1 cellular context compared by ENCODE assay signal in the genomic region with DNA sequence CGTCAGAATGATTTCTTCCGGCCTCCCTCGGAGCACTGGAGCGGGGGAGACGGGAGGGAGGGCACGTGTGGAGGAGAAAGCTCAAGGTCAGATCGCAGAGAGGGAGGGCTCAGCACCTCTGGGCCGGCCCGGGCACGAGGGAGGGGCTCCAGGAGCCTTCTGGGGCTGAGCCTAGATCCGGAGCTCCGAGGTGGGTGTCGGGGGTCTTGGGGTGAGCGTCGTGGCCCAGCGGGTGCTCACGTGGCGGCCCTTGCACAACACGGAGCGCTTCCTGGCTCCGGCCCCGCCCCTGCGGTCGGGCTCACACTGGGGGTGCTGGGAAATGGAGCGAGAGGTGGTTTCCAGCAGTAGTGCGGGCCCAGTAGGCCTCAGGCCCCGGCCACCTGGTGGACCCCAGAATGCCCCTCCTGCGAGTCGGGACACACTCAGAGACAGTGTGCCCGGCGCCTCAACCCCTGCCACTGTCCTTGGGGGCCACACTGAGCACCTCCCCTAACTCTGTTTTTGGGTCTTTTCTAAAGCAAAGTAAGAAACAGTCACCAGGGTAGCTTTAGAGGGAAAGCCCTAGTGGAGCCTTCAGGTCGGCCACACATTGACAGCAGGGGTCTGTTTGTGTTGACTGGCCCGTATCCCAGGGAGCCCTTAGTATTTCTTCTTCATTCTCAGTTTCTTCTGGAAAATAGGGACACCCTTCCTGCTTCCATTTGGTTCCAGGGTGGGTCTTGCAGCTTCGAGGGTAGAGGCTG.
TF ChIP-seq lines count a peak whose summit lies in the region.

No MANE protein-coding gene starts in this region.

TF ChIP-seq in HepG2, 621 proteins besides CTCF, POLR2A, EP300 and RAD21 (continued from another document and continues in another):
- TF ChIP-seq, protein P1, sequence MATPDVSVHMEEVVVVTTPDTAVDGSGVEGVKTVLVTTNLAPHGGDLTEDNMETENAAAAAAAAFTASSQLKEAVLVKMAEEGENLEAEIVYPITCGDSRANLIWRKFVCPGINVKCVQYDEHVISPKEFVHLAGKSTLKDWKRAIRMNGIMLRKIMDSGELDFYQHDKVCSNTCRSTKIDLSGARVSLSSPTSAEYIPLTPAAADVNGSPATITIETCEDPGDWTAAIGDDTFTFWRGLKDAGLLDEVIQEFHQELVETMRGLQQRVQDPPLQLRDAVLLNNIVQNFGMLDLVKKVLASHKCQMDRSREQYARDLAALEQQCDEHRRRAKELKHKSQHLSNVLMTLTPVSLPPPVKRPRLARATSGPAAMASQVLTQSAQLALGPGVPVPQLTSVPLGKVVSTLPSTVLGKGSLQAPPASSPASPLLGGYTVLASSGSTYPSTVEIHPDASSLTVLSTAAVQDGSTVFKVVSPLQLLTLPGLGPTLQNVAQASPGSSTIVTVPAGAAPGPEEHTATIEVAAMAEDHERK (CRISPR knock-in tag; IDR thresholded peaks at IDR 0.05; ENCODE audit: low read depth): no peak
- TF ChIP-seq PITX1 (CRISPR knock-in tag; IDR thresholded peaks at IDR 0.05) (0 out of 2 replicates have a peak, but pooled peaks have one; percentile 42), ARHGAP35 (CRISPR knock-in tag; IDR thresholded peaks at IDR 0.05; ENCODE audit: borderline replicate concordance) (no peak; the same call in 1 of the 2 replicates), MIER2 (CRISPR knock-in tag; IDR thresholded peaks at IDR 0.05) (no peak), ZNF678 (CRISPR knock-in tag; IDR thresholded peaks at IDR 0.05) (no peak), HOXA3 (CRISPR knock-in tag; IDR thresholded peaks at IDR 0.05) (0 out of 2 replicates have a peak, but pooled peaks have one; percentile 31), FOXA1 (IDR thresholded peaks at IDR 0.05) (no peak), FOXA1 (CRISPR knock-in tag; IDR thresholded peaks at IDR 0.05) (no peak; the same call in 1 of the 2 replicates), NRL (CRISPR knock-in tag; IDR thresholded peaks at IDR 0.05; ENCODE audit: borderline replicate concordance) (0 out of 2 replicates have a peak, but pooled peaks have one; percentile 55), MIER3 (CRISPR knock-in tag; IDR thresholded peaks at IDR 0.05; ENCODE audit: borderline replicate concordance) (no peak), ZNF34 (CRISPR knock-in tag; IDR thresholded peaks at IDR 0.05; ENCODE audit: borderline replicate concordance) (no peak), MEIS1 (CRISPR knock-in tag; IDR thresholded peaks at IDR 0.05; ENCODE audit: borderline replicate concordance) (no peak), XRCC5 (optimal IDR thresholded peaks at IDR 0.05; ENCODE audit: low read length) (no peak), ZNF619 (CRISPR knock-in tag; IDR thresholded peaks at IDR 0.05) (no peak), KMT2A (CRISPR knock-in tag; IDR thresholded peaks at IDR 0.05) (no peak; the same call in 1 of the 2 replicates), GFI1 (CRISPR knock-in tag; IDR thresholded peaks at IDR 0.05; ENCODE audit: borderline replicate concordance) (no peak; the same call in 1 of the 2 replicates), ZNF790 (CRISPR knock-in tag; IDR thresholded peaks at IDR 0.05; ENCODE audit: borderline replicate concordance) (no peak), ZNF713 (CRISPR knock-in tag; IDR thresholded peaks at IDR 0.05) (no peak), ONECUT2 (CRISPR knock-in tag; IDR thresholded peaks at IDR 0.05) (no peak), ZSCAN20 (CRISPR knock-in tag; IDR thresholded peaks at IDR 0.05; ENCODE audit: borderline replicate concordance) (no peak)
- TF ChIP-seq, protein P2, sequence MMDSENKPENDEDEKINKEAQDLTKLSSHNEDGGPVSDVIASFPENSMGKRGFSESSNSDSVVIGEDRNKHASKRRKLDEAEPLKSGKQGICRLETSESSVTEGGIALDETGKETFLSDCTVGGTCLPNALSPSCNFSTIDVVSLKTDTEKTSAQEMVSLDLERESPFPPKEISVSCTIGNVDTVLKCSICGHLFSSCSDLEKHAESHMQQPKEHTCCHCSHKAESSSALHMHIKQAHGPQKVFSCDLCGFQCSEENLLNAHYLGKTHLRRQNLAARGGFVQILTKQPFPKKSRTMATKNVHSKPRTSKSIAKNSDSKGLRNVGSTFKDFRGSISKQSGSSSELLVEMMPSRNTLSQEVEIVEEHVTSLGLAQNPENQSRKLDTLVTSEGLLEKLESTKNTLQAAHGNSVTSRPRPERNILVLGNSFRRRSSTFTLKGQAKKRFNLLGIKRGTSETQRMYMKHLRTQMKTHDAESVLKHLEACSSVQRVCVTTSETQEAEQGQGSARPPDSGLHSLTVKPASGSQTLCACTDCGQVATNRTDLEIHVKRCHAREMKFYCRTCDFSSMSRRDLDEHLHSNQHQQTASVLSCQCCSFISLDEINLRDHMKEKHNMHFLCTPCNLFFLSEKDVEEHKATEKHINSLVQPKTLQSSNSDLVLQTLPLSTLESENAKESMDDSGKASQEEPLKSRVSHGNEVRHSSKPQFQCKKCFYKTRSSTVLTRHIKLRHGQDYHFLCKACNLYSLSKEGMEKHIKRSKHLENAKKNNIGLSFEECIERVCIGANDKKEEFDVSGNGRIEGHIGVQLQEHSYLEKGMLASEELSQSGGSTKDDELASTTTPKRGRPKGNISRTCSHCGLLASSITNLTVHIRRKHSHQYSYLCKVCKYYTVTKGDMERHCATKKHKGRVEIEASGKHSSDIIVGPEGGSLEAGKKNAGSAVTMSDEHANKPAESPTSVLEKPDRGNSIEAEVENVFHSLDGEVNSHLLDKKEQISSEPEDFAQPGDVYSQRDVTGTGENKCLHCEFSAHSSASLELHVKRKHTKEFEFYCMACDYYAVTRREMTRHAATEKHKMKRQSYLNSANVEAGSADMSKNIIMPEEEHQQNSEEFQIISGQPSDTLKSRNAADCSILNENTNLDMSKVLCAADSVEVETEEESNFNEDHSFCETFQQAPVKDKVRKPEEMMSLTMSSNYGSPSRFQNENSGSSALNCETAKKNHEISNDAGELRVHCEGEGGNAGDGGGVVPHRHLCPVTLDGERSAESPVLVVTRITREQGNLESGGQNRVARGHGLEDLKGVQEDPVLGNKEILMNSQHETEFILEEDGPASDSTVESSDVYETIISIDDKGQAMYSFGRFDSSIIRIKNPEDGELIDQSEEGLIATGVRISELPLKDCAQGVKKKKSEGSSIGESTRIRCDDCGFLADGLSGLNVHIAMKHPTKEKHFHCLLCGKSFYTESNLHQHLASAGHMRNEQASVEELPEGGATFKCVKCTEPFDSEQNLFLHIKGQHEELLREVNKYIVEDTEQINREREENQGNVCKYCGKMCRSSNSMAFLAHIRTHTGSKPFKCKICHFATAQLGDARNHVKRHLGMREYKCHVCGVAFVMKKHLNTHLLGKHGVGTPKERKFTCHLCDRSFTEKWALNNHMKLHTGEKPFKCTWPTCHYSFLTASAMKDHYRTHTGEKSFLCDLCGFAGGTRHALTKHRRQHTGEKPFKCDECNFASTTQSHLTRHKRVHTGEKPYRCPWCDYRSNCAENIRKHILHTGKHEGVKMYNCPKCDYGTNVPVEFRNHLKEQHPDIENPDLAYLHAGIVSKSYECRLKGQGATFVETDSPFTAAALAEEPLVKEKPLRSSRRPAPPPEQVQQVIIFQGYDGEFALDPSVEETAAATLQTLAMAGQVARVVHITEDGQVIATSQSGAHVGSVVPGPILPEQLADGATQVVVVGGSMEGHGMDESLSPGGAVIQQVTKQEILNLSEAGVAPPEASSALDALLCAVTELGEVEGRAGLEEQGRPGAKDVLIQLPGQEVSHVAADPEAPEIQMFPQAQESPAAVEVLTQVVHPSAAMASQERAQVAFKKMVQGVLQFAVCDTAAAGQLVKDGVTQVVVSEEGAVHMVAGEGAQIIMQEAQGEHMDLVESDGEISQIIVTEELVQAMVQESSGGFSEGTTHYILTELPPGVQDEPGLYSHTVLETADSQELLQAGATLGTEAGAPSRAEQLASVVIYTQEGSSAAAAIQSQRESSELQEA (CRISPR knock-in tag; IDR thresholded peaks at IDR 0.05; ENCODE audit: not compliant biosample characterization): peak; percentile 79
- TF ChIP-seq, protein P3, sequence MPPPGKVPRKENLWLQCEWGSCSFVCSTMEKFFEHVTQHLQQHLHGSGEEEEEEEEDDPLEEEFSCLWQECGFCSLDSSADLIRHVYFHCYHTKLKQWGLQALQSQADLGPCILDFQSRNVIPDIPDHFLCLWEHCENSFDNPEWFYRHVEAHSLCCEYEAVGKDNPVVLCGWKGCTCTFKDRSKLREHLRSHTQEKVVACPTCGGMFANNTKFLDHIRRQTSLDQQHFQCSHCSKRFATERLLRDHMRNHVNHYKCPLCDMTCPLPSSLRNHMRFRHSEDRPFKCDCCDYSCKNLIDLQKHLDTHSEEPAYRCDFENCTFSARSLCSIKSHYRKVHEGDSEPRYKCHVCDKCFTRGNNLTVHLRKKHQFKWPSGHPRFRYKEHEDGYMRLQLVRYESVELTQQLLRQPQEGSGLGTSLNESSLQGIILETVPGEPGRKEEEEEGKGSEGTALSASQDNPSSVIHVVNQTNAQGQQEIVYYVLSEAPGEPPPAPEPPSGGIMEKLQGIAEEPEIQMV (CRISPR knock-in tag; IDR thresholded peaks at IDR 0.05; ENCODE audit: low read depth): no peak
- TF ChIP-seq, protein P4, sequence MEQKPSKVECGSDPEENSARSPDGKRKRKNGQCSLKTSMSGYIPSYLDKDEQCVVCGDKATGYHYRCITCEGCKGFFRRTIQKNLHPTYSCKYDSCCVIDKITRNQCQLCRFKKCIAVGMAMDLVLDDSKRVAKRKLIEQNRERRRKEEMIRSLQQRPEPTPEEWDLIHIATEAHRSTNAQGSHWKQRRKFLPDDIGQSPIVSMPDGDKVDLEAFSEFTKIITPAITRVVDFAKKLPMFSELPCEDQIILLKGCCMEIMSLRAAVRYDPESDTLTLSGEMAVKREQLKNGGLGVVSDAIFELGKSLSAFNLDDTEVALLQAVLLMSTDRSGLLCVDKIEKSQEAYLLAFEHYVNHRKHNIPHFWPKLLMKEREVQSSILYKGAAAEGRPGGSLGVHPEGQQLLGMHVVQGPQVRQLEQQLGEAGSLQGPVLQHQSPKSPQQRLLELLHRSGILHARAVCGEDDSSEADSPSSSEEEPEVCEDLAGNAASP (CRISPR knock-in tag; IDR thresholded peaks at IDR 0.05; ENCODE audit: borderline replicate concordance): 0 out of 2 replicates have a peak, but pooled peaks have one; percentile 15
- TF ChIP-seq, protein P5, sequence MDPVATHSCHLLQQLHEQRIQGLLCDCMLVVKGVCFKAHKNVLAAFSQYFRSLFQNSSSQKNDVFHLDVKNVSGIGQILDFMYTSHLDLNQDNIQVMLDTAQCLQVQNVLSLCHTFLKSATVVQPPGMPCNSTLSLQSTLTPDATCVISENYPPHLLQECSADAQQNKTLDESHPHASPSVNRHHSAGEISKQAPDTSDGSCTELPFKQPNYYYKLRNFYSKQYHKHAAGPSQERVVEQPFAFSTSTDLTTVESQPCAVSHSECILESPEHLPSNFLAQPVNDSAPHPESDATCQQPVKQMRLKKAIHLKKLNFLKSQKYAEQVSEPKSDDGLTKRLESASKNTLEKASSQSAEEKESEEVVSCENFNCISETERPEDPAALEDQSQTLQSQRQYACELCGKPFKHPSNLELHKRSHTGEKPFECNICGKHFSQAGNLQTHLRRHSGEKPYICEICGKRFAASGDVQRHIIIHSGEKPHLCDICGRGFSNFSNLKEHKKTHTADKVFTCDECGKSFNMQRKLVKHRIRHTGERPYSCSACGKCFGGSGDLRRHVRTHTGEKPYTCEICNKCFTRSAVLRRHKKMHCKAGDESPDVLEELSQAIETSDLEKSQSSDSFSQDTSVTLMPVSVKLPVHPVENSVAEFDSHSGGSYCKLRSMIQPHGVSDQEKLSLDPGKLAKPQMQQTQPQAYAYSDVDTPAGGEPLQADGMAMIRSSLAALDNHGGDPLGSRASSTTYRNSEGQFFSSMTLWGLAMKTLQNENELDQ (CRISPR knock-in tag; IDR thresholded peaks at IDR 0.05; ENCODE audit: borderline replicate concordance): 0 out of 2 replicates have a peak, but pooled peaks have one; percentile 32
- TF ChIP-seq, protein P6, sequence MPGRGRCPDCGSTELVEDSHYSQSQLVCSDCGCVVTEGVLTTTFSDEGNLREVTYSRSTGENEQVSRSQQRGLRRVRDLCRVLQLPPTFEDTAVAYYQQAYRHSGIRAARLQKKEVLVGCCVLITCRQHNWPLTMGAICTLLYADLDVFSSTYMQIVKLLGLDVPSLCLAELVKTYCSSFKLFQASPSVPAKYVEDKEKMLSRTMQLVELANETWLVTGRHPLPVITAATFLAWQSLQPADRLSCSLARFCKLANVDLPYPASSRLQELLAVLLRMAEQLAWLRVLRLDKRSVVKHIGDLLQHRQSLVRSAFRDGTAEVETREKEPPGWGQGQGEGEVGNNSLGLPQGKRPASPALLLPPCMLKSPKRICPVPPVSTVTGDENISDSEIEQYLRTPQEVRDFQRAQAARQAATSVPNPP (CRISPR knock-in tag; IDR thresholded peaks at IDR 0.05): no peak
- TF ChIP-seq, protein P7, sequence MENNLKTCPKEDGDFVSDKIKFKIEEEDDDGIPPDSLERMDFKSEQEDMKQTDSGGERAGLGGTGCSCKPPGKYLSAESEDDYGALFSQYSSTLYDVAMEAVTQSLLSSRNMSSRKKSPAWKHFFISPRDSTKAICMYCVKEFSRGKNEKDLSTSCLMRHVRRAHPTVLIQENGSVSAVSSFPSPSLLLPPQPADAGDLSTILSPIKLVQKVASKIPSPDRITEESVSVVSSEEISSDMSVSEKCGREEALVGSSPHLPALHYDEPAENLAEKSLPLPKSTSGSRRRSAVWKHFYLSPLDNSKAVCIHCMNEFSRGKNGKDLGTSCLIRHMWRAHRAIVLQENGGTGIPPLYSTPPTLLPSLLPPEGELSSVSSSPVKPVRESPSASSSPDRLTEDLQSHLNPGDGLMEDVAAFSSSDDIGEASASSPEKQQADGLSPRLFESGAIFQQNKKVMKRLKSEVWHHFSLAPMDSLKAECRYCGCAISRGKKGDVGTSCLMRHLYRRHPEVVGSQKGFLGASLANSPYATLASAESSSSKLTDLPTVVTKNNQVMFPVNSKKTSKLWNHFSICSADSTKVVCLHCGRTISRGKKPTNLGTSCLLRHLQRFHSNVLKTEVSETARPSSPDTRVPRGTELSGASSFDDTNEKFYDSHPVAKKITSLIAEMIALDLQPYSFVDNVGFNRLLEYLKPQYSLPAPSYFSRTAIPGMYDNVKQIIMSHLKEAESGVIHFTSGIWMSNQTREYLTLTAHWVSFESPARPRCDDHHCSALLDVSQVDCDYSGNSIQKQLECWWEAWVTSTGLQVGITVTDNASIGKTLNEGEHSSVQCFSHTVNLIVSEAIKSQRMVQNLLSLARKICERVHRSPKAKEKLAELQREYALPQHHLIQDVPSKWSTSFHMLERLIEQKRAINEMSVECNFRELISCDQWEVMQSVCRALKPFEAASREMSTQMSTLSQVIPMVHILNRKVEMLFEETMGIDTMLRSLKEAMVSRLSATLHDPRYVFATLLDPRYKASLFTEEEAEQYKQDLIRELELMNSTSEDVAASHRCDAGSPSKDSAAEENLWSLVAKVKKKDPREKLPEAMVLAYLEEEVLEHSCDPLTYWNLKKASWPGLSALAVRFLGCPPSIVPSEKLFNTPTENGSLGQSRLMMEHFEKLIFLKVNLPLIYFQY (CRISPR knock-in tag; IDR thresholded peaks at IDR 0.05; ENCODE audit: borderline replicate concordance): peak; percentile 33; the same call in 1 of the 2 replicates
- TF ChIP-seq, protein P8, sequence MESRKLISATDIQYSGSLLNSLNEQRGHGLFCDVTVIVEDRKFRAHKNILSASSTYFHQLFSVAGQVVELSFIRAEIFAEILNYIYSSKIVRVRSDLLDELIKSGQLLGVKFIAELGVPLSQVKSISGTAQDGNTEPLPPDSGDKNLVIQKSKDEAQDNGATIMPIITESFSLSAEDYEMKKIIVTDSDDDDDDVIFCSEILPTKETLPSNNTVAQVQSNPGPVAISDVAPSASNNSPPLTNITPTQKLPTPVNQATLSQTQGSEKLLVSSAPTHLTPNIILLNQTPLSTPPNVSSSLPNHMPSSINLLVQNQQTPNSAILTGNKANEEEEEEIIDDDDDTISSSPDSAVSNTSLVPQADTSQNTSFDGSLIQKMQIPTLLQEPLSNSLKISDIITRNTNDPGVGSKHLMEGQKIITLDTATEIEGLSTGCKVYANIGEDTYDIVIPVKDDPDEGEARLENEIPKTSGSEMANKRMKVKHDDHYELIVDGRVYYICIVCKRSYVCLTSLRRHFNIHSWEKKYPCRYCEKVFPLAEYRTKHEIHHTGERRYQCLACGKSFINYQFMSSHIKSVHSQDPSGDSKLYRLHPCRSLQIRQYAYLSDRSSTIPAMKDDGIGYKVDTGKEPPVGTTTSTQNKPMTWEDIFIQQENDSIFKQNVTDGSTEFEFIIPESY (CRISPR knock-in tag; IDR thresholded peaks at IDR 0.05): no peak
